14 cellular contexts compared by ENCODE assay signal in the genomic region with DNA sequence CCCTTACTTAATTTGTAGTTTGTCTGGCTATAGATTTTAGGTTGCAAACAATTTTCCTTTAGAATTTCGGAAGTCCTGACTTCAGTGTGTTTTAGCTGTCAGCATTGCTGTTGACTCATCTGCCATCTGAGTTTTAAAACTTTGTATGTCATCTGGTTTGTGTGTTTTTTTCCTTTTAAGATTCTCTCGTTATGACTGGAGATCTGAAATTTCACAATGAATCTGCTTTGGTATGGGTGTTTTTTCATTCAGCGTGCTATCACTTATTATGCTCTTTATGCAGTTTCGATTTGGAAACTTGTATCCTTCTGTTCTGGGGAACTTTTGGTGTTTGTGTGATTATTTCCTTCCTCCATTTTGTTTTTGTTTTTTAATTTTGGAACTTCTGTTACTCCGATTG. TPM values are rescaled to one million over a fixed set of nuclear protein-coding genes. Genes with fewer than 3 reads are reported as not detected.
DNase-seq lines count a peak whose midpoint lies in the region; ATAC-seq and TF ChIP-seq lines count a peak whose summit lies in the region.
"Had no signal": no experiment of that assay in that cellular context is flagged by ENCODE, and none has a peak within 500 bp of the region (broad histone marks: within the 10 kb centered on the region; RNA-seq: fewer than 3 reads in every experiment).

No MANE protein-coding gene starts in this region.

- H3K4me3 ChIP-seq in lower leg skin (ENCODE audit: low read depth, poor library complexity, severe bottlenecking) (no peak overlapping the region), osteoblast (ENCODE audit: insufficient read depth, low read length) (no peak overlapping the region)
- H3K4me3 ChIP-seq: ovary had no signal

- no peak overlapping the region for H3K4me2 ChIP-seq in osteoblast (ENCODE audit: insufficient read depth, low read length)
- H3K4me2 ChIP-seq: SK-N-SH had no signal

- no peaks in the 10 kb centered on the region for H3K36me3 ChIP-seq in osteoblast (ENCODE audit: insufficient read depth, low read length)
- H3K36me3 ChIP-seq: ovary had no signal

- TF ChIP-seq CTCF in activated CD8-positive, alpha-beta T cell treated with anti-CD3 and anti-CD28 coated beads for 36 hours (IDR thresholded peaks at IDR 0.05): no peak
- TF ChIP-seq CTCF in lower leg skin (IDR thresholded peaks at IDR 0.05): no peak
- TF ChIP-seq CTCF in osteoblast (IDR thresholded peaks at IDR 0.05; ENCODE audit: extremely low read depth, low read depth, low read length): no peak

- no peak overlapping the region for H3K27ac ChIP-seq in osteoblast (ENCODE audit: low read depth, low read length)
- H3K27ac ChIP-seq: ovary had no signal

- WGBS in lower leg skin, 2 donors: 66 to 86% methylated on average over 5 of the region's 5 CpGs

- peaks cover 15% of the 10 kb centered on the region for H3K9me3 Mint-ChIP-seq in activated CD8-positive, alpha-beta T cell treated with anti-CD3 and anti-CD28 coated beads for 36 hours
- peaks cover 2% of the 10 kb centered on the region for H3K9me3 Mint-ChIP-seq in activated CD8-positive, alpha-beta T cell treated with anti-CD3 and anti-CD28 coated beads, Interleukin-2, amount 10 ng/mL, durations not matched to agents 7 days and 5 days (ENCODE audit: insufficient read depth)
- H3K9me3 Mint-ChIP-seq in memory B cell: peaks cover 4% of the 10 kb centered on the region

- intact Hi-C loops in activated CD8-positive, alpha-beta T cell treated with anti-CD3 and anti-CD28 coated beads for 36 hours (cut with micrococcal nuclease): no loop called here
- intact Hi-C loops in lower leg skin (cut with DNase I; ENCODE audit: low total_unique reads): no loop called here

- H4K20me1 ChIP-seq in osteoblast (ENCODE audit: insufficient read depth, low read length): no peaks in the 10 kb centered on the region

- H3K4me1 ChIP-seq in osteoblast (ENCODE audit: insufficient read depth, low read length): no peaks in the 10 kb centered on the region

- H3K9me3 ChIP-seq in osteoblast (ENCODE audit: low read depth, low read length): no peaks in the 10 kb centered on the region
- H3K9me3 ChIP-seq: ovary, SK-N-SH had no signal

- no peak overlapping the region for H3K4me3 Mint-ChIP-seq in activated CD8-positive, alpha-beta T cell treated with anti-CD3 and anti-CD28 coated beads for 36 hours
- H3K4me3 Mint-ChIP-seq in activated CD8-positive, alpha-beta T cell treated with anti-CD3 and anti-CD28 coated beads, Interleukin-2, amount 10 ng/mL, durations not matched to agents 7 days and 5 days: no peak overlapping the region
- H3K4me3 Mint-ChIP-seq in memory B cell: peak overlapping the region; percentile 21

- peak; percentile 76 for ATAC-seq in activated CD8-positive, alpha-beta T cell treated with anti-CD3 and anti-CD28 coated beads for 36 hours
- no peak for ATAC-seq in activated CD8-positive, alpha-beta T cell treated with anti-CD3 and anti-CD28 coated beads, Interleukin-2, amount 10 ng/mL, durations not matched to agents 7 days and 5 days
- ATAC-seq in GM21447 (IDR thresholded peaks at IDR 0.05; ENCODE audit: unreplicated experiment) (peak; percentile 77), HG03439 (IDR thresholded peaks at IDR 0.05; ENCODE audit: unreplicated experiment) (peak; percentile 85), memory B cell (ENCODE audit: low read depth) (no peak)
- ATAC-seq: esophagus mucosa had no signal

- H3K27me3 Mint-ChIP-seq in activated CD8-positive, alpha-beta T cell treated with anti-CD3 and anti-CD28 coated beads for 36 hours: peaks cover 2% of the 10 kb centered on the region
- no peaks in the 10 kb centered on the region for H3K27me3 Mint-ChIP-seq in activated CD8-positive, alpha-beta T cell treated with anti-CD3 and anti-CD28 coated beads, Interleukin-2, amount 10 ng/mL, durations not matched to agents 7 days and 5 days (ENCODE audit: low read depth)
- H3K27me3 Mint-ChIP-seq in memory B cell: no peaks in the 10 kb centered on the region

- POLR2A ChIA-PET in activated CD8-positive, alpha-beta T cell treated with anti-CD3 and anti-CD28 coated beads for 36 hours (lab: Charles Lee): no interaction called here
- POLR2A ChIA-PET in activated CD8-positive, alpha-beta T cell treated with anti-CD3 and anti-CD28 coated beads, Interleukin-2, amount 10 ng/mL, durations not matched to agents 7 days and 5 days (lab: Charles Lee): interaction anchor here (1.6 kb wide), 1 partner anchor 53 kb away, joined by 6 read pairs; a partner anchor contains a TSS

- CTCF ChIA-PET in activated CD8-positive, alpha-beta T cell treated with anti-CD3 and anti-CD28 coated beads for 36 hours (lab: Charles Lee): no interaction called here
- CTCF ChIA-PET in activated CD8-positive, alpha-beta T cell treated with anti-CD3 and anti-CD28 coated beads, Interleukin-2, amount 10 ng/mL, durations not matched to agents 7 days and 5 days (lab: Charles Lee): no interaction called here

- peaks cover 11% of the 10 kb centered on the region for H3K4me1 Mint-ChIP-seq in activated CD8-positive, alpha-beta T cell treated with anti-CD3 and anti-CD28 coated beads for 36 hours (ENCODE audit: low read depth)
- peaks cover 2% of the 10 kb centered on the region for H3K4me1 Mint-ChIP-seq in activated CD8-positive, alpha-beta T cell treated with anti-CD3 and anti-CD28 coated beads, Interleukin-2, amount 10 ng/mL, durations not matched to agents 7 days and 5 days (ENCODE audit: low read depth)
- H3K4me1 Mint-ChIP-seq in memory B cell: peaks cover 9% of the 10 kb centered on the region

- no peak for DNase-seq in activated CD8-positive, alpha-beta T cell treated with anti-CD3 and anti-CD28 coated beads for 36 hours
- no peak for DNase-seq in activated CD8-positive, alpha-beta T cell treated with anti-CD3 and anti-CD28 coated beads, Interleukin-2, amount 10 ng/mL, durations not matched to agents 7 days and 5 days
- no peak for DNase-seq in memory B cell (ENCODE audit: low spot score in 2 of 2)
- DNase-seq in nucleus accumbens (lab: John Stamatoyannopoulos, UW): no peak
- DNase-seq in lower leg skin (ENCODE audit: low spot score in 2 of 2): no peak
- no peak for DNase-seq in osteoblast (ENCODE audit: insufficient read length, low spot score, missing footprints)
- DNase-seq: H7, NCI-H345, ovary, SK-N-SH, trophoblast cell had no signal

- H2AFZ ChIP-seq in osteoblast (ENCODE audit: low read length): no peak overlapping the region

- no peaks in the 10 kb centered on the region for H3K36me3 Mint-ChIP-seq in activated CD8-positive, alpha-beta T cell treated with anti-CD3 and anti-CD28 coated beads for 36 hours (ENCODE audit: low read depth)
- no peaks in the 10 kb centered on the region for H3K36me3 Mint-ChIP-seq in activated CD8-positive, alpha-beta T cell treated with anti-CD3 and anti-CD28 coated beads, Interleukin-2, amount 10 ng/mL, durations not matched to agents 7 days and 5 days (ENCODE audit: low read depth)
- no peaks in the 10 kb centered on the region for H3K36me3 Mint-ChIP-seq in memory B cell

- no peaks in the 10 kb centered on the region for H3K79me2 ChIP-seq in osteoblast (ENCODE audit: insufficient read depth, low read length)

- TF ChIP-seq POLR2A in lower leg skin (IDR thresholded peaks at IDR 0.05): no peak

- no peaks in the 10 kb centered on the region for H3K27me3 ChIP-seq in osteoblast (ENCODE audit: insufficient read depth, low read length)
- H3K27me3 ChIP-seq: ovary had no signal

- H3K27ac Mint-ChIP-seq in activated CD8-positive, alpha-beta T cell treated with anti-CD3 and anti-CD28 coated beads for 36 hours: peak overlapping the region; percentile 34
- H3K27ac Mint-ChIP-seq in activated CD8-positive, alpha-beta T cell treated with anti-CD3 and anti-CD28 coated beads, Interleukin-2, amount 10 ng/mL, durations not matched to agents 7 days and 5 days: no peak overlapping the region
- no peak overlapping the region for H3K27ac Mint-ChIP-seq in memory B cell

RNA-seq across cellular contexts. Expression of a gene that starts 53.7 kb away (rescaled TPM):
- 10 to 100 TPM; 16.2 to 17.0 TPM for total RNA-seq in activated CD8-positive, alpha-beta T cell treated with anti-CD3 and anti-CD28 coated beads for 36 hours
- 10 to 100 TPM; 17.5 to 21.0 TPM for total RNA-seq in activated CD8-positive, alpha-beta T cell treated with anti-CD3 and anti-CD28 coated beads, Interleukin-2, amount 10 ng/mL, durations not matched to agents 7 days and 5 days
- total RNA-seq in lower leg skin (10 to 100 TPM; 22.8 to 30.8 (median 25.9) TPM), osteoblast (50.7 and 51.9 TPM in 2 replicates)

Comparison
In these comparisons a context has a peak if more than half of its experiments do, and no peak if none do; other contexts are left out.
1. ATAC-seq: peak in activated CD8-positive, alpha-beta T cell treated with anti-CD3 and anti-CD28 coated beads for 36 hours (single experiment), GM21447 (single experiment) and HG03439 (single experiment); none in activated CD8-positive, alpha-beta T cell treated with anti-CD3 and anti-CD28 coated beads, Interleukin-2, amount 10 ng/mL, durations not matched to agents 7 days and 5 days (single experiment) and memory B cell (single experiment).